In the genomic region with DNA sequence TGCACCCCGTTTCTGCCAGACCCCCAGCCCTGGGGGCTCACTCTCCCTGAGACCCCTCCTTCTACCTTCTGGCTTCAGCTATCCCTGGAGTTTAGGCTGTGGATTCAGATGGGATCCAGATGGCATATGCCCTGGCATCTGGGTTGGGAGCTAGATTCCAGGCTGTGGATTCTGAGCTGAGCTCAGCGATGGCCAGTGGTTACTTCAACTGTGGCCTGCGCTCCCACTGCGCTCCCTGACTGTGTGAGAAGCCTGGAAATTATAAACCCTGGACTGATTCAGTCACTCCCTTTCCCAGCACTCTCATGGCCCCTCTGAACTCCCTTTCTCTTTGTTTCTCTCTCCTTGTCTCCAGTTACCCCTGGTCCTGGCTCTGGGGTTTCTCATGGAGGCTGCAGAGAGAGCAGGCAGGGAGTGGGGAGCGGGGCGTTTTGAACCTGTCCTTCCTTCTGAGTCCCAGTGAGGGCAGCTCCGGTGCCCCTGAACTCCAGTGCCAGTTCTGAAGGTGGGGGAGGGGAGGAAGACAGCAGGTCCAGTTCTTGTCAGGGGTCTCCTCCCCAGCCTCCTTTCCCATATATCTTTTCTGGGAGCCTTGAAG, we compare ENCODE assay signal across 10 cellular contexts. TPM values are rescaled to one million over a fixed set of nuclear protein-coding genes. Genes with fewer than 3 reads are reported as not detected.
DNase-seq lines count a peak whose midpoint lies in the region; ATAC-seq and TF ChIP-seq lines count a peak whose summit lies in the region.
"Had no signal": no experiment of that assay in that cellular context is flagged by ENCODE, and none has a peak within 500 bp of the region (broad histone marks: within the 10 kb centered on the region; RNA-seq: fewer than 3 reads in every experiment).

No MANE protein-coding gene starts in this region.

- peak; percentile 50 for DNase-seq in NCI-H2171 treated with DMSO at 0.1 percent for 48 hours (lab: John Stamatoyannopoulos, UW)
- no peak for DNase-seq in NCI-H2171 (lab: John Stamatoyannopoulos, UW)
- no peak for DNase-seq in transverse colon
- DNase-seq in putamen (ENCODE audit: low spot score), result no peak
- no peak for DNase-seq in activated effector memory CD4-positive, alpha-beta T cell treated with anti-CD3 and anti-CD28 coated beads, Interleukin-2, amount 50 U/mL, for 16 hours
- DNase-seq: activated T-cell treated with anti-CD3 and anti-CD28 coated beads, Interleukin-2, amount 50 U/mL, for 24 hours; stimulated activated CD4-positive, alpha-beta T cell treated with anti-CD3 and anti-CD28 coated beads, Interleukin-1b, Interleukin-23, amount 100 ng/mL, for 48 hours had no signal

- H3K36me3 ChIP-seq in duodenal mucosa (ENCODE audit: control insufficient read depth in 1 of 2, insufficient read depth in 2 of 2, low read length in 2 of 2) (no peaks in the 10 kb centered on the region), muscle layer of duodenum (ENCODE audit: control insufficient read depth in 1 of 2, insufficient read depth in 2 of 2, low read length in 2 of 2) (peaks cover 0 to 4% of the 10 kb centered on the region in 2 donors), transverse colon (no peaks in the 10 kb centered on the region)

- peak overlapping the region; percentile 3 for H3K27ac ChIP-seq in duodenal mucosa (ENCODE audit: low read depth, low read length)
- H3K27ac ChIP-seq in muscle layer of duodenum (ENCODE audit: low read length), result peak overlapping the region; percentile 92
- peak overlapping the region; percentile 95 to 99 (median 95) for H3K27ac ChIP-seq in transverse colon

- no peak for TF ChIP-seq EP300 in transverse colon (IDR thresholded peaks at IDR 0.05; ENCODE audit: low read depth)

- H3K4me1 ChIP-seq in duodenal mucosa (ENCODE audit: control insufficient read depth in 1 of 2, insufficient read depth in 2 of 2, low read length in 2 of 2), result peaks cover 17 to 18% of the 10 kb centered on the region in 2 donors
- H3K4me1 ChIP-seq in muscle layer of duodenum (ENCODE audit: control insufficient read depth in 1 of 2, insufficient read depth in 2 of 2, low read length in 2 of 2), result peaks cover 25 to 66% of the 10 kb centered on the region in 2 donors
- H3K4me1 ChIP-seq in transverse colon, result peaks cover 15 to 87% (median 58%) of the 10 kb centered on the region in 4 donors

- no peak for ATAC-seq in HG02973 (IDR thresholded peaks at IDR 0.05; ENCODE audit: unreplicated experiment)

- 50 to 73% methylated on average over 1 to 7 of the region's 7 CpGs for WGBS in transverse colon (ENCODE audit: low coverage in 1 of 2), 2 donors

- no peak for TF ChIP-seq CTCF in transverse colon (IDR thresholded peaks at IDR 0.05)

- no peak for TF ChIP-seq POLR2A in transverse colon (IDR thresholded peaks at IDR 0.05)

- no peaks in the 10 kb centered on the region for H3K9me3 ChIP-seq in duodenal mucosa (ENCODE audit: control insufficient read depth in 1 of 2, low read length in 2 of 2)
- no peaks in the 10 kb centered on the region for H3K9me3 ChIP-seq in muscle layer of duodenum (ENCODE audit: control insufficient read depth in 1 of 2, low read length in 2 of 2)
- H3K9me3 ChIP-seq in transverse colon, result no peaks in the 10 kb centered on the region

- H3K4me3 ChIP-seq in duodenal mucosa (ENCODE audit: low read depth in 1 of 2, low read length in 2 of 2) (peak overlapping the region; percentile 36 to 40), muscle layer of duodenum (ENCODE audit: low read depth in 1 of 2, low read length in 2 of 2) (peak overlapping the region; percentile 28 to 84), transverse colon (peak overlapping the region in 3 of 4 donors; percentile 45 to 63 (median 62))

- intact Hi-C loops in transverse colon (cut with DNase I; ENCODE audit: low total_unique reads), result no loop called here

- peak overlapping the region in 1 of 2 donors; percentile 48 for H3K9ac ChIP-seq in duodenal mucosa (ENCODE audit: low read depth in 1 of 2, low read length in 2 of 2)

- in situ Hi-C loops in transverse colon (cut with MboI; ENCODE audit: low pct_ligation_motif_present in 1 of 4, low pct_unique_long_range_greater_than_20kb in 1 of 4, low sequenced_read_pairs in 3 of 4), result no loop called here

- H3K27me3 ChIP-seq in duodenal mucosa (ENCODE audit: control insufficient read depth in 1 of 2, insufficient read depth in 2 of 2, low read length in 2 of 2) (peaks cover 0 to 4% of the 10 kb centered on the region in 2 donors), muscle layer of duodenum (ENCODE audit: low read depth, low read length) (no peaks in the 10 kb centered on the region), transverse colon (peaks cover 13% of the 10 kb centered on the region)

RNA-seq across cellular contexts. Expression of a gene that starts 4.8 kb away (rescaled TPM):
- 10 to 100 TPM; 12.0 to 44.9 (median 27.1) TPM for total RNA-seq in transverse colon

RNA-seq across cellular contexts. Expression of a gene that starts 40.8 kb away (rescaled TPM):
- 1 to 10 TPM in 3 of 4 donors, not detected in 1; 1.1 to 1.6 (median 1.4) TPM for total RNA-seq in transverse colon

Comparison
In these comparisons a context has a peak if more than half of its experiments do, and no peak if none do; other contexts are left out.
1. H3K27ac ChIP-seq: peak in every context shown above with its lines; median percentile 95 in transverse colon; 92 in muscle layer of duodenum; 3 in duodenal mucosa.